ENCODE assay signal across 1 cellular context in genomic region chr14:103854017-103854808, GRCh38.
TF ChIP-seq lines count a peak whose summit lies in the region.

No MANE protein-coding gene starts in this region.

TF ChIP-seq in HepG2, 621 proteins besides CTCF, POLR2A, EP300 and RAD21 (continued from another document):
- TF ChIP-seq PRDM15 (CRISPR knock-in tag; IDR thresholded peaks at IDR 0.05) (no peak), GMEB2 (CRISPR knock-in tag; IDR thresholded peaks at IDR 0.05; ENCODE audit: low read depth) (no peak), ZNF460 (CRISPR knock-in tag; IDR thresholded peaks at IDR 0.05; ENCODE audit: borderline replicate concordance) (peak; percentile 95), SP140L (CRISPR knock-in tag; IDR thresholded peaks at IDR 0.05; ENCODE audit: borderline replicate concordance) (no peak), ZMAT3 (CRISPR knock-in tag; conservative IDR thresholded peaks at IDR 0.05) (peak; percentile 38; the same call in 1 of the 2 replicates), SALL1 (CRISPR knock-in tag; IDR thresholded peaks at IDR 0.05) (0 out of 2 replicates have a peak, but pooled peaks have one; percentile 19), SIN3A (IDR thresholded peaks at IDR 0.05; ENCODE audit: borderline replicate concordance, low read depth, low read length) (no peak), ZNF292 (CRISPR knock-in tag; IDR thresholded peaks at IDR 0.05; ENCODE audit: borderline replicate concordance, low read depth) (no peak), SAP130 (CRISPR knock-in tag; IDR thresholded peaks at IDR 0.05; ENCODE audit: low read depth) (peak; percentile 32; the same call in 1 of the 2 replicates), ZEB1 (IDR thresholded peaks at IDR 0.05; ENCODE audit: insufficient replicate concordance, low read depth) (peak; percentile 15), SKIL (CRISPR knock-in tag; IDR thresholded peaks at IDR 0.05; ENCODE audit: borderline replicate concordance) (no peak), TEAD3 (CRISPR knock-in tag; optimal IDR thresholded peaks at IDR 0.05; ENCODE audit: borderline replicate concordance) (peak; percentile 58), JUN (CRISPR knock-in tag; IDR thresholded peaks at IDR 0.05) (no peak), REPIN1 (CRISPR knock-in tag; IDR thresholded peaks at IDR 0.05; ENCODE audit: borderline replicate concordance, low read depth) (0 out of 2 replicates have a peak, but pooled peaks have one; percentile 11), BCL6 (CRISPR knock-in tag; IDR thresholded peaks at IDR 0.05) (no peak), ZNF605 (CRISPR knock-in tag; IDR thresholded peaks at IDR 0.05) (peak; percentile 51; the same call in 1 of the 2 replicates), RARA (CRISPR knock-in tag; IDR thresholded peaks at IDR 0.05) (peak; percentile 15; the same call in 1 of the 2 replicates), ZNF770 (CRISPR knock-in tag; IDR thresholded peaks at IDR 0.05) (peak; percentile 31), FOSL2 (CRISPR knock-in tag; IDR thresholded peaks at IDR 0.05) (peak; percentile 55; the same call in 1 of the 2 replicates), ZNF296 (CRISPR knock-in tag; conservative IDR thresholded peaks at IDR 0.05) (no peak), RNF219 (CRISPR knock-in tag; IDR thresholded peaks at IDR 0.05) (no peak), ZNF44 (CRISPR knock-in tag; IDR thresholded peaks at IDR 0.05) (no peak), ZNF331 (CRISPR knock-in tag; IDR thresholded peaks at IDR 0.05) (no peak), YEATS2 (CRISPR knock-in tag; IDR thresholded peaks at IDR 0.05; ENCODE audit: borderline replicate concordance) (no peak)
